1 cellular context compared by ENCODE assay signal in genomic region chr2:157732596-157732995, GRCh38.
TF ChIP-seq lines count a peak whose summit lies in the region.

No MANE protein-coding gene starts in this region.

TF ChIP-seq in SK-N-SH treated with all-trans-retinoic acid at 6 μM for 48 hours, 23 proteins besides CTCF, POLR2A, EP300 and RAD21 (continued from another document):
- TF ChIP-seq, protein P1, sequence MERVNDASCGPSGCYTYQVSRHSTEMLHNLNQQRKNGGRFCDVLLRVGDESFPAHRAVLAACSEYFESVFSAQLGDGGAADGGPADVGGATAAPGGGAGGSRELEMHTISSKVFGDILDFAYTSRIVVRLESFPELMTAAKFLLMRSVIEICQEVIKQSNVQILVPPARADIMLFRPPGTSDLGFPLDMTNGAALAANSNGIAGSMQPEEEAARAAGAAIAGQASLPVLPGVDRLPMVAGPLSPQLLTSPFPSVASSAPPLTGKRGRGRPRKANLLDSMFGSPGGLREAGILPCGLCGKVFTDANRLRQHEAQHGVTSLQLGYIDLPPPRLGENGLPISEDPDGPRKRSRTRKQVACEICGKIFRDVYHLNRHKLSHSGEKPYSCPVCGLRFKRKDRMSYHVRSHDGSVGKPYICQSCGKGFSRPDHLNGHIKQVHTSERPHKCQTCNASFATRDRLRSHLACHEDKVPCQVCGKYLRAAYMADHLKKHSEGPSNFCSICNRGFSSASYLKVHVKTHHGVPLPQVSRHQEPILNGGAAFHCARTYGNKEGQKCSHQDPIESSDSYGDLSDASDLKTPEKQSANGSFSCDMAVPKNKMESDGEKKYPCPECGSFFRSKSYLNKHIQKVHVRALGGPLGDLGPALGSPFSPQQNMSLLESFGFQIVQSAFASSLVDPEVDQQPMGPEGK (CRISPR knock-in tag; IDR thresholded peaks at IDR 0.05; ENCODE audit: borderline replicate concordance), result no peak
- TF ChIP-seq POU6F1 (CRISPR knock-in tag; IDR thresholded peaks at IDR 0.05; ENCODE audit: borderline replicate concordance, low read depth) (no peak), ZNF70 (CRISPR knock-in tag; IDR thresholded peaks at IDR 0.05) (no peak), SNAI2 (CRISPR knock-in tag; IDR thresholded peaks at IDR 0.05) (no peak), ZNF8 (CRISPR knock-in tag; IDR thresholded peaks at IDR 0.05) (no peak), TSHZ2 (CRISPR knock-in tag; IDR thresholded peaks at IDR 0.05) (no peak), ESRRG (CRISPR knock-in tag; IDR thresholded peaks at IDR 0.05) (no peak), RARB (CRISPR knock-in tag; IDR thresholded peaks at IDR 0.05) (no peak)
